In the genomic region with DNA sequence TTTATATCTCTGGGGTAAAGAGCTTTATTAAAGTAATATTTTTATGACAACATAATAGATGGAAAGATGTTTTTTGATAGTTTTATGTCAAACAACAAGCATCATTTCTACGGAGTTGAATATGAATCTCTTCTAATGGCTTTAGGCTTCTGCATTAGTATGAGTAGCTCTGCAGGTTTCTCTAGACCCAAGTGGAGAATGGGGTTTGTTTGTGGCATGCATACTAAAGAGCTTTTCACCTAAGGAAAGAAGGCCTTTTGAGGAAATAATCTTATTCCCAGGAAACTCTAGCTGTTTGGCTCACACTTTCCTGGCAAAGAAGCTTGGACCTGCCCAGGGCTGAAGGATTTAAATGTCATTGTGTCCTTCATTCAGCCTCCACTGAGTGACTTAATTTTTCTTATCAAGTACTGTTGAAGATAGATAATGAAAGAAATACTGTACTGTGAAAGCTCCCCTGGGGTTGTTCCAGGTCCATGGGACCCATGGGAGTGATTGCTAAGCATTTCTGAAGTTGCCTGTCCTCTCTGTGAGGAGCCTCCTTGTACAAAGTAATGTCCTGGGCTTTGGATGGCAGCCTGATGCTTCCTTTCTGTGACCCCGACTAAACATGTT, we compare ENCODE assay signal across 25 cellular contexts.
DNase-seq lines count a peak whose midpoint lies in the region; ATAC-seq, FAIRE-seq and TF ChIP-seq lines count a peak whose summit lies in the region.
"Had no signal": no experiment of that assay in that cellular context is flagged by ENCODE, and none has a peak within 500 bp of the region (broad histone marks: within the 10 kb centered on the region; RNA-seq: fewer than 3 reads in every experiment).

No MANE protein-coding gene starts in this region.

- H3K4me3 Mint-ChIP-seq in astrocyte (ENCODE audit: unreplicated experiment) (no peak overlapping the region), neural progenitor cell (no peak overlapping the region), nephron progenitor cell (no peak overlapping the region)
- H3K4me3 Mint-ChIP-seq: CD4-positive, CD25-positive, alpha-beta regulatory T cell had no signal

- no peaks in the 10 kb centered on the region for H3F3A ChIP-seq in neural progenitor cell (ENCODE audit: low read depth)

- H3K4me3 ChIP-seq in HUES48 (ENCODE audit: low read depth, low read length): no peak overlapping the region
- H3K4me3 ChIP-seq in astrocyte (ENCODE audit: insufficient read depth, low read depth, low read length): no peak overlapping the region
- H3K4me3 ChIP-seq in neural progenitor cell: no peak overlapping the region
- H3K4me3 ChIP-seq in A673 (ENCODE audit: low read depth, low read length, poor library complexity, severe bottlenecking): no peak overlapping the region
- H3K4me3 ChIP-seq: BLaER1, K562 had no signal

- H3K27me3 Mint-ChIP-seq in astrocyte (ENCODE audit: low read depth, unreplicated experiment) (no peaks in the 10 kb centered on the region), neural progenitor cell (ENCODE audit: insufficient read depth, low read depth) (no peaks in the 10 kb centered on the region), nephron progenitor cell (ENCODE audit: low read depth, poor library complexity) (no peaks in the 10 kb centered on the region)

- no peaks in the 10 kb centered on the region for H3K36me3 Mint-ChIP-seq in astrocyte (ENCODE audit: low read depth, unreplicated experiment)
- no peaks in the 10 kb centered on the region for H3K36me3 Mint-ChIP-seq in neural progenitor cell
- no peaks in the 10 kb centered on the region for H3K36me3 Mint-ChIP-seq in nephron progenitor cell (ENCODE audit: low read depth)
- H3K36me3 Mint-ChIP-seq: CD4-positive, CD25-positive, alpha-beta regulatory T cell had no signal

- CTCF ChIA-PET in HEK293T (lab: Yijun Ruan, JAX) (no interaction called here), A673 (lab: Charles Lee) (no interaction called here)

- BruUV-seq in A673 (replicated peaks; lab: Mats Ljungman, UMichigan): no TSS peak

- peaks cover 13% of the 10 kb centered on the region for H3K4me1 ChIP-seq in HUES48 (ENCODE audit: control insufficient read depth, insufficient read depth, low read length)
- peaks cover 4% of the 10 kb centered on the region for H3K4me1 ChIP-seq in astrocyte (ENCODE audit: insufficient read depth, low read length)
- H3K4me1 ChIP-seq in neural progenitor cell: peaks cover 8% of the 10 kb centered on the region
- no peaks in the 10 kb centered on the region for H3K4me1 ChIP-seq in A673 (ENCODE audit: insufficient read depth, low read length, poor library complexity, severe bottlenecking)
- H3K4me1 ChIP-seq: BLaER1 had no signal

- H3K27ac ChIP-seq in HUES48 (ENCODE audit: low read depth, low read length) (peak overlapping the region; percentile 74), astrocyte (ENCODE audit: low read depth, low read length) (no peak overlapping the region), neural progenitor cell (peak overlapping the region; percentile 1), A673 (ENCODE audit: low read depth, low read length, poor library complexity, severe bottlenecking) (no peak overlapping the region)
- H3K27ac ChIP-seq: BLaER1, HL-60 had no signal

- DNase-seq in Right ventricle myocardium inferior (ENCODE audit: missing footprints) (no peak), left cardiac atrium (no peak), astrocyte (ENCODE audit: low read depth) (no peak), neural progenitor cell (ENCODE audit: low spot score) (peak; percentile 3), nephron progenitor cell (no peak), HEK293T (ENCODE audit: extremely low spot score) (no peak), A673 (ENCODE audit: low spot score) (no peak)
- DNase-seq: CD4-positive, CD25-positive, alpha-beta regulatory T cell; COR-L47; DMS53; HCEC 1CT; MV-4-11; NCI-H1105; NCI-H1436 treated with DMSO at 0.1 percent for 48 hours; NCI-H187 treated with DMSO at 0.1 percent for 48 hours; NCI-H446; NCI-H526 treated with DMSO at 0.1 percent for 48 hours; RPMI8226; SHP77 treated with DMSO at 0.1 percent for 48 hours had no signal

- no peaks in the 10 kb centered on the region for H3K9me3 ChIP-seq in HUES48 (ENCODE audit: control insufficient read depth, insufficient read depth, low read length)
- no peaks in the 10 kb centered on the region for H3K9me3 ChIP-seq in astrocyte (ENCODE audit: insufficient read depth, low read depth, low read length)
- no peaks in the 10 kb centered on the region for H3K9me3 ChIP-seq in neural progenitor cell (ENCODE audit: low read depth)
- no peaks in the 10 kb centered on the region for H3K9me3 ChIP-seq in A673 (ENCODE audit: low read depth, low read length, poor library complexity, severe bottlenecking)
- H3K9me3 ChIP-seq: BLaER1 had no signal

- H3K79me2 ChIP-seq in astrocyte (ENCODE audit: insufficient read depth, low read length): no peaks in the 10 kb centered on the region
- H3K79me2 ChIP-seq in neural progenitor cell (ENCODE audit: low read depth): no peaks in the 10 kb centered on the region

- no peak for TF ChIP-seq CTCF in astrocyte (IDR thresholded peaks at IDR 0.05; ENCODE audit: insufficient read depth, low read depth, low read length)
- no peak for TF ChIP-seq CTCF in neural progenitor cell (IDR thresholded peaks at IDR 0.05)
- TF ChIP-seq CTCF in nephron progenitor cell (IDR thresholded peaks at IDR 0.05): no peak
- no peak for TF ChIP-seq CTCF in A673 (conservative IDR thresholded peaks at IDR 0.05; ENCODE audit: low read depth, low read length)

- H4K20me1 ChIP-seq in astrocyte (ENCODE audit: insufficient read depth, low read length): no peaks in the 10 kb centered on the region
- H4K20me1 ChIP-seq in neural progenitor cell (ENCODE audit: low read depth): no peaks in the 10 kb centered on the region
- H4K20me1 ChIP-seq: BLaER1 had no signal

- intact Hi-C loops in Right ventricle myocardium inferior (cut with DNase I) (no loop called here), left cardiac atrium (cut with DNase I) (no loop called here), A673 (cut with micrococcal nuclease; ENCODE audit: unreplicated experiment) (no loop called here)

- H3K9ac ChIP-seq in HUES48 (ENCODE audit: low read depth, low read length): no peak overlapping the region
- no peak overlapping the region for H3K9ac ChIP-seq in astrocyte (ENCODE audit: low read length)
- H3K9ac ChIP-seq in neural progenitor cell: no peak overlapping the region
- H3K9ac ChIP-seq: BLaER1 had no signal

- H3K9me3 Mint-ChIP-seq in astrocyte (ENCODE audit: unreplicated experiment) (no peaks in the 10 kb centered on the region), neural progenitor cell (no peaks in the 10 kb centered on the region), nephron progenitor cell (no peaks in the 10 kb centered on the region)

- no peak for FAIRE-seq in astrocyte (lab: Jason Lieb, UNC)
- FAIRE-seq: GM18507, HepG2, K562 had no signal

- no peaks in the 10 kb centered on the region for H3K36me3 ChIP-seq in HUES48 (ENCODE audit: control insufficient read depth, insufficient read depth, low read length)
- no peaks in the 10 kb centered on the region for H3K36me3 ChIP-seq in astrocyte (ENCODE audit: insufficient read depth, low read length)
- H3K36me3 ChIP-seq in neural progenitor cell: no peaks in the 10 kb centered on the region
- H3K36me3 ChIP-seq in A673 (ENCODE audit: insufficient read depth, low read length, poor library complexity, severe bottlenecking): no peaks in the 10 kb centered on the region
- H3K36me3 ChIP-seq: BLaER1 had no signal

- no peaks in the 10 kb centered on the region for H3K27me3 ChIP-seq in HUES48 (ENCODE audit: control insufficient read depth, insufficient read depth, low read length)
- H3K27me3 ChIP-seq in astrocyte (ENCODE audit: insufficient read depth, low read length): no peaks in the 10 kb centered on the region
- no peaks in the 10 kb centered on the region for H3K27me3 ChIP-seq in neural progenitor cell
- no peaks in the 10 kb centered on the region for H3K27me3 ChIP-seq in A673 (replicated peaks; ENCODE audit: insufficient read depth, low read depth, low read length, poor library complexity)
- H3K27me3 ChIP-seq: BLaER1 had no signal

- H3K4me1 Mint-ChIP-seq in astrocyte (ENCODE audit: low read depth, unreplicated experiment): peaks cover 15% of the 10 kb centered on the region
- H3K4me1 Mint-ChIP-seq in neural progenitor cell: no peaks in the 10 kb centered on the region
- no peaks in the 10 kb centered on the region for H3K4me1 Mint-ChIP-seq in nephron progenitor cell
- H3K4me1 Mint-ChIP-seq: CD4-positive, CD25-positive, alpha-beta regulatory T cell had no signal

- ATAC-seq in Right ventricle myocardium inferior (peak; percentile 56), left cardiac atrium (no peak)
- ATAC-seq: HepG2, K562 had no signal

- H2AFZ ChIP-seq in astrocyte (ENCODE audit: low read depth, low read length) (peak overlapping the region; percentile 14), neural progenitor cell (replicated peaks) (no peak overlapping the region)

- H3K27ac Mint-ChIP-seq in astrocyte (ENCODE audit: unreplicated experiment): no peak overlapping the region
- H3K27ac Mint-ChIP-seq in neural progenitor cell: no peak overlapping the region
- H3K27ac Mint-ChIP-seq in nephron progenitor cell: no peak overlapping the region
- H3K27ac Mint-ChIP-seq: CD4-positive, CD25-positive, alpha-beta regulatory T cell had no signal

- H3K4me2 ChIP-seq in astrocyte (ENCODE audit: low read length) (no peak overlapping the region), neural progenitor cell (no peak overlapping the region)
- H3K4me2 ChIP-seq: BLaER1 had no signal

- POLR2A ChIA-PET in HEK293T (lab: Yijun Ruan, JAX): no interaction called here
- POLR2A ChIA-PET in A673 (lab: Charles Lee; ENCODE audit: low non-redundant PET): no interaction called here

TF ChIP-seq in HEK293T, 16 proteins besides CTCF, POLR2A, EP300 and RAD21:
- TF ChIP-seq L3MBTL2 (conservative IDR thresholded peaks at IDR 0.05): no peak
- TF ChIP-seq SUZ12 (IDR thresholded peaks at IDR 0.05): no peak
- TF ChIP-seq PKNOX1 (IDR thresholded peaks at IDR 0.05): no peak
- no peak for TF ChIP-seq FOXK2 (IDR thresholded peaks at IDR 0.05)
- TF ChIP-seq BHLHE40 (IDR thresholded peaks at IDR 0.05; ENCODE audit: borderline replicate concordance): no peak
- TF ChIP-seq NFRKB (IDR thresholded peaks at IDR 0.05): no peak
TF ChIP-seq in HEK293T: peak in this region for 0.

Comparison
In these comparisons a context has a peak if more than half of its experiments do, and no peak if none do; other contexts are left out.
1. H3K27ac ChIP-seq: peak in HUES48 (single experiment) and neural progenitor cell (single experiment); none in astrocyte (single experiment) and A673 (single experiment).